Comparison of ENCODE assay signal across 8 cellular contexts in genomic region chr4:110631582-110632505, GRCh38. TPM values are rescaled to one million over a fixed set of nuclear protein-coding genes. Genes with fewer than 3 reads are reported as not detected.
DNase-seq lines count a peak whose midpoint lies in the region; ATAC-seq, FAIRE-seq and TF ChIP-seq lines count a peak whose summit lies in the region.

No MANE protein-coding gene starts in this region.

- H3K27me3 Mint-ChIP-seq in activated T-helper 2 cell treated with anti-CD3 and anti-CD28 coated beads, Interferon-gamma antibody, Interleukin-2, Interleukin-4, amounts not matched to agents 10 μg/mL and 5 μg/mL and 100 μg/mL, durations not matched to agents 14 hours and 24 hours and 36 hours (ENCODE audit: low read depth) = peaks cover 81% of the 10 kb centered on the region

- peak overlapping the region; percentile 38 for H3K27ac Mint-ChIP-seq in activated T-helper 2 cell treated with anti-CD3 and anti-CD28 coated beads, Interferon-gamma antibody, Interleukin-2, Interleukin-4, amounts not matched to agents 10 μg/mL and 5 μg/mL and 100 μg/mL, durations not matched to agents 14 hours and 24 hours and 36 hours

- peaks cover 7% of the 10 kb centered on the region for H3K4me1 Mint-ChIP-seq in activated T-helper 2 cell treated with anti-CD3 and anti-CD28 coated beads, Interferon-gamma antibody, Interleukin-2, Interleukin-4, amounts not matched to agents 10 μg/mL and 5 μg/mL and 100 μg/mL, durations not matched to agents 14 hours and 24 hours and 36 hours (ENCODE audit: low read depth)

- H3K36me3 Mint-ChIP-seq in activated T-helper 2 cell treated with anti-CD3 and anti-CD28 coated beads, Interferon-gamma antibody, Interleukin-2, Interleukin-4, amounts not matched to agents 10 μg/mL and 5 μg/mL and 100 μg/mL, durations not matched to agents 14 hours and 24 hours and 36 hours (ENCODE audit: low read depth) = peaks cover 11% of the 10 kb centered on the region

- H3K27me3 ChIP-seq in BJ (ENCODE audit: control insufficient read depth, insufficient read depth, low read length) (peaks cover 55% of the 10 kb centered on the region), pancreas (peaks cover 5 to 83% (median 45%) of the 10 kb centered on the region in 4 donors)

- CTCF ChIA-PET in BJ (lab: Yijun Ruan, JAX) = interaction anchor here (0.8 to 2.5 kb wide), 11 partner anchors 9 to 1223 kb away, joined by 3 to 8 read pairs (median 4); partner anchors contain the start of gene PITX2

- H3K4me3 Mint-ChIP-seq in activated T-helper 2 cell treated with anti-CD3 and anti-CD28 coated beads, Interferon-gamma antibody, Interleukin-2, Interleukin-4, amounts not matched to agents 10 μg/mL and 5 μg/mL and 100 μg/mL, durations not matched to agents 14 hours and 24 hours and 36 hours (ENCODE audit: low read depth) = peak overlapping the region; percentile 14

- peaks cover 0 to 8% (median 6%) of the 10 kb centered on the region in 3 donors for H3K4me1 ChIP-seq in pancreas

- TF ChIP-seq CTCF in BJ (IDR thresholded peaks at IDR 0.05; ENCODE audit: insufficient read depth, low read depth, low read length) (peak; percentile 82), pancreas (IDR thresholded peaks at IDR 0.05) (peak; percentile 39 to 65 (median 50))

- intact Hi-C loops in activated T-helper 2 cell treated with anti-CD3 and anti-CD28 coated beads, Interferon-gamma antibody, Interleukin-2, Interleukin-4, amounts not matched to agents 10 μg/mL and 5 μg/mL and 100 μg/mL, durations not matched to agents 14 hours and 24 hours and 36 hours (cut with micrococcal nuclease) = loop anchor here (2.0 to 5.0 kb wide), 2 partner anchors 651 to 1010 kb away; no protein-coding TSS in a partner anchor
- intact Hi-C loops in Right ventricle myocardium superior (cut with DNase I) = loop anchor here (10.0 kb wide), 1 partner anchor 843 kb away; no protein-coding TSS in a partner anchor
- intact Hi-C loops in pancreas (cut with DNase I) = loop anchor here in 1 of 3 donors (10.0 kb wide), 2 partner anchors 653 to 993 kb away; no protein-coding TSS in a partner anchor

- H3K9me3 Mint-ChIP-seq in activated T-helper 2 cell treated with anti-CD3 and anti-CD28 coated beads, Interferon-gamma antibody, Interleukin-2, Interleukin-4, amounts not matched to agents 10 μg/mL and 5 μg/mL and 100 μg/mL, durations not matched to agents 14 hours and 24 hours and 36 hours = peaks cover 4% of the 10 kb centered on the region

- POLR2A ChIA-PET in BJ (lab: Charles Lee) = no interaction called here

- H3K9me3 ChIP-seq in pancreas = no peaks in the 10 kb centered on the region

- H3K4me3 ChIP-seq in BJ (ENCODE audit: low read depth, low read length) (peak overlapping the region; percentile 39), pancreas (peak overlapping the region in 2 of 4 donors; percentile 26 to 32)

- FAIRE-seq in pancreas (lab: Jason Lieb, UNC) = no peak

- DNase-seq in BJ (ENCODE audit: low read depth) (peak; percentile 16), NCI-H2227 (lab: John Stamatoyannopoulos, UW; ENCODE audit: unreplicated experiment) (peak; percentile 76), Right ventricle myocardium superior (peak; percentile 66), pancreas (peak; percentile 54 to 87 (median 72)), RKO (ENCODE audit: low spot score) (no peak)
- no peak for DNase-seq in activated T-helper 2 cell treated with anti-CD3 and anti-CD28 coated beads, Interferon-gamma antibody, Interleukin-2, Interleukin-4, amounts not matched to agents 10 μg/mL and 5 μg/mL and 100 μg/mL, durations not matched to agents 14 hours and 24 hours and 36 hours (ENCODE audit: low spot score)

- no peak overlapping the region for H3K27ac ChIP-seq in pancreas

- H3K36me3 ChIP-seq in BJ (ENCODE audit: control insufficient read depth, insufficient read depth, low read length) (no peaks in the 10 kb centered on the region), pancreas (no peaks in the 10 kb centered on the region)

- WGBS in pancreas, 2 donors = 4% methylated on average over 61 to 63 of the region's 63 CpGs

- peak; percentile 92 for ATAC-seq in GM18508 (IDR thresholded peaks at IDR 0.05; ENCODE audit: insufficient read depth, unreplicated experiment)
- peak; percentile 96 for ATAC-seq in HG02981 (IDR thresholded peaks at IDR 0.05; ENCODE audit: unreplicated experiment)
- peak; percentile 95 for ATAC-seq in Right ventricle myocardium superior (ENCODE audit: poor library complexity)
- ATAC-seq in pancreas = peak; percentile 95 to 98 (median 97)

RNA-seq across cellular contexts. Expression of gene PITX2, which starts 9.0 kb away (rescaled TPM):
- polyA plus RNA-seq in BJ (2011; rRNA removed) (0.56 and 1.1 TPM in 2 replicates), pancreas (under 1 TPM in 1 of 2 donors, not detected in 1; 0.09 TPM)
- 0.24 and 0.51 TPM in 2 replicates for polyA minus RNA-seq in BJ (2011; rRNA and poly(A)+ RNA removed)
- not detected in 2 replicates for total RNA-seq in activated T-helper 2 cell treated with anti-CD3 and anti-CD28 coated beads, Interferon-gamma antibody, Interleukin-2, Interleukin-4, amounts not matched to agents 10 μg/mL and 5 μg/mL and 100 μg/mL, durations not matched to agents 14 hours and 24 hours and 36 hours
- total RNA-seq in Right ventricle myocardium superior (not detected), pancreas (under 1 TPM in 1 of 6 donors, not detected in 5; 0.16 TPM)

Comparison
In these comparisons a context has a peak if more than half of its experiments do, and no peak if none do; other contexts are left out.
1. DNase-seq: peak in BJ (single experiment), NCI-H2227 (single experiment), Right ventricle myocardium superior (single experiment) and pancreas (6 of 6); none in activated T-helper 2 cell treated with anti-CD3 and anti-CD28 coated beads, Interferon-gamma antibody, Interleukin-2, Interleukin-4, amounts not matched to agents 10 μg/mL and 5 μg/mL and 100 μg/mL, durations not matched to agents 14 hours and 24 hours and 36 hours (single experiment) and RKO (single experiment).
2. Peak in every context shown above with its lines, with median percentiles within 50 percentile points of each other: ATAC-seq.